Comparison of ENCODE assay signal across 24 cellular contexts in genomic region chr7:3641556-3641955, GRCh38.
"Had no signal": no experiment of that assay in that cellular context is flagged by ENCODE, and none has a peak within 500 bp of the region (broad histone marks: within the 10 kb centered on the region; RNA-seq: fewer than 3 reads in every experiment).

No MANE protein-coding gene starts in this region.

- ATAC-seq: esophagus mucosa; gastrocnemius medialis; heart right ventricle; left cardiac atrium; left ventricle myocardium superior; right lobe of liver; stimulated activated naive B cell treated with anti-CD40 and anti-IgM and Interleukin-4, amounts not matched to agents 10 μg/mL and 1 μg/mL and 100 μg/mL, for 72 hours; stimulated activated naive CD8-positive, alpha-beta T cell treated with anti-CD3 and anti-CD28 coated beads, Interleukin-15, amount 100 ng/mL, for 72 hours; upper lobe of right lung had no signal

- H3K4me1 Mint-ChIP-seq: immature natural killer cell; naive B cell; nephron; stimulated activated naive B cell treated with anti-CD40 and anti-IgM and Interleukin-4, amounts not matched to agents 10 μg/mL and 1 μg/mL and 100 μg/mL, for 72 hours; stimulated activated naive CD8-positive, alpha-beta T cell treated with anti-CD3 and anti-CD28 coated beads, Interleukin-15, amount 100 ng/mL, for 72 hours had no signal

- H3K27me3 ChIP-seq: gastrocnemius medialis, heart right ventricle, ovary, right lobe of liver, testis, tibial nerve, upper lobe of right lung had no signal

- H3K27ac Mint-ChIP-seq: dendritic cell treated with granulocyte-macrophage colony-stimulating factor and Interleukin-4, amounts not matched to agents 40 ng/mL and 50 ng/mL, for 4 days; immature natural killer cell; naive B cell; nephron; stimulated activated naive B cell treated with anti-CD40 and anti-IgM and Interleukin-4, amounts not matched to agents 10 μg/mL and 1 μg/mL and 100 μg/mL, for 72 hours had no signal

- H3K36me3 Mint-ChIP-seq: immature natural killer cell; stimulated activated naive B cell treated with anti-CD40 and anti-IgM and Interleukin-4, amounts not matched to agents 10 μg/mL and 1 μg/mL and 100 μg/mL, for 72 hours had no signal

- H3K27me3 Mint-ChIP-seq: dendritic cell treated with granulocyte-macrophage colony-stimulating factor and Interleukin-4, amounts not matched to agents 40 ng/mL and 50 ng/mL, for 4 days had no signal

- H3K9me3 Mint-ChIP-seq: dendritic cell treated with granulocyte-macrophage colony-stimulating factor and Interleukin-4, amounts not matched to agents 40 ng/mL and 50 ng/mL, for 4 days; immature natural killer cell; nephron; stimulated activated naive B cell treated with anti-CD40 and anti-IgM and Interleukin-4, amounts not matched to agents 10 μg/mL and 1 μg/mL and 100 μg/mL, for 72 hours; stimulated activated naive CD8-positive, alpha-beta T cell treated with anti-CD3 and anti-CD28 coated beads, Interleukin-15, amount 100 ng/mL, for 72 hours had no signal

- H3K4me3 ChIP-seq: gastrocnemius medialis, heart right ventricle, lung, ovary, right lobe of liver, testis, tibial nerve, upper lobe of right lung had no signal

- H3K4me3 Mint-ChIP-seq: dendritic cell treated with granulocyte-macrophage colony-stimulating factor and Interleukin-4, amounts not matched to agents 40 ng/mL and 50 ng/mL, for 4 days; immature natural killer cell; naive B cell; nephron; stimulated activated naive B cell treated with anti-CD40 and anti-IgM and Interleukin-4, amounts not matched to agents 10 μg/mL and 1 μg/mL and 100 μg/mL, for 72 hours; stimulated activated naive CD8-positive, alpha-beta T cell treated with anti-CD3 and anti-CD28 coated beads, Interleukin-15, amount 100 ng/mL, for 72 hours had no signal

- H3K27ac ChIP-seq: gastrocnemius medialis, heart right ventricle, ovary, right lobe of liver, testis, tibial nerve, upper lobe of right lung had no signal

- H3K36me3 ChIP-seq: gastrocnemius medialis, heart right ventricle, ovary, right lobe of liver, upper lobe of right lung had no signal

- H3K4me1 ChIP-seq: gastrocnemius medialis, heart right ventricle, right lobe of liver, testis, tibial nerve, upper lobe of right lung had no signal

- DNase-seq: cerebellar nuclear complex; effector CD4-positive, alpha-beta T cell; gastrocnemius medialis; heart right ventricle; hypothalamus; immature natural killer cell; left cardiac atrium; left ventricle myocardium superior; mesenchymal stem cell; naive B cell; ovary; retina; right lobe of liver; stimulated activated CD4-positive, alpha-beta T cell treated with anti-CD3 and anti-CD28 coated beads, Interleukin-2, amount 100 ng/mL, for 24 hours; stimulated activated CD4-positive, alpha-beta T cell treated with anti-CD3 and anti-CD28 coated beads, Interleukin-4, amount 100 ng/mL, for 4 hours; stimulated activated naive B cell treated with anti-CD40 and anti-IgM and Interleukin-4, amounts not matched to agents 10 μg/mL and 1 μg/mL and 100 μg/mL, for 72 hours; stimulated activated naive CD8-positive, alpha-beta T cell treated with anti-CD3 and anti-CD28 coated beads, Interleukin-15, amount 100 ng/mL, for 72 hours; testis; upper lobe of right lung had no signal
